In genomic region chrY:2860511-2860910, GRCh38 we compare ENCODE assay signal across 16 cellular contexts. TPM values are rescaled to one million over a fixed set of nuclear protein-coding genes. Genes with fewer than 3 reads are reported as not detected.
DNase-seq lines count a peak whose midpoint lies in the region; ATAC-seq and TF ChIP-seq lines count a peak whose summit lies in the region.
"Had no signal": no experiment of that assay in that cellular context is flagged by ENCODE, and none has a peak within 500 bp of the region (broad histone marks: within the 10 kb centered on the region; RNA-seq: fewer than 3 reads in every experiment).

No MANE protein-coding gene starts in this region.

- no peak for DNase-seq in activated CD4-positive, alpha-beta T cell treated with anti-CD3 and anti-CD28 coated beads for 36 hours
- no peak for DNase-seq in activated CD4-positive, alpha-beta T cell treated with anti-CD3 and anti-CD28 coated beads for 1 hour
- peak; percentile 20 for DNase-seq in M059J (ENCODE audit: low read depth)
- DNase-seq in choroid plexus epithelial cell (ENCODE audit: low read depth) = peak; percentile 74
- peak; percentile 48 for DNase-seq in renal cortical epithelial cell (ENCODE audit: low read depth)
- no peak for DNase-seq in NAMALWA (ENCODE audit: low spot score)
- DNase-seq in NCI-H2227 (lab: John Stamatoyannopoulos, UW; ENCODE audit: unreplicated experiment) = no peak
- DNase-seq in right atrium auricular region (ENCODE audit: low spot score) = no peak
- DNase-seq: amniotic stem cell; esophagus squamous epithelium; NCI-H1048; stimulated activated CD4-positive, alpha-beta T cell treated with anti-CD3 and anti-CD28 coated beads, Interleukin-1b, Interleukin-23, amount 100 ng/mL, for 48 hours; stimulated activated CD8-positive, alpha-beta memory T cell treated with anti-CD3 and anti-CD28 coated beads, Interleukin-4, amount 100 ng/mL, for 48 hours; trophoblast cell had no signal

- CTCF ChIA-PET in activated CD4-positive, alpha-beta T cell treated with anti-CD3 and anti-CD28 coated beads for 36 hours (lab: Charles Lee) = interaction anchor here (0.6 kb wide), 1 partner anchor 27 kb away, joined by 3 read pairs; no protein-coding TSS in a partner anchor

- ATAC-seq in activated CD4-positive, alpha-beta T cell treated with anti-CD3 and anti-CD28 coated beads for 36 hours = no peak

- no peak overlapping the region for H3K4me3 Mint-ChIP-seq in activated CD4-positive, alpha-beta T cell treated with anti-CD3 and anti-CD28 coated beads for 36 hours
- H3K4me3 Mint-ChIP-seq: nephron had no signal

- H3K27me3 Mint-ChIP-seq in activated CD4-positive, alpha-beta T cell treated with anti-CD3 and anti-CD28 coated beads for 36 hours = no peaks in the 10 kb centered on the region

- POLR2A ChIA-PET in activated CD4-positive, alpha-beta T cell treated with anti-CD3 and anti-CD28 coated beads for 36 hours (lab: Charles Lee) = no interaction called here

- no peak overlapping the region for H3K4me3 ChIP-seq in choroid plexus epithelial cell (ENCODE audit: low read depth, low read length)
- H3K4me3 ChIP-seq in right atrium auricular region = no peak overlapping the region
- H3K4me3 ChIP-seq: esophagus squamous epithelium had no signal

- no peaks in the 10 kb centered on the region for H3K36me3 ChIP-seq in right atrium auricular region

- H3K27me3 ChIP-seq in right atrium auricular region = no peaks in the 10 kb centered on the region
- H3K27me3 ChIP-seq: esophagus squamous epithelium had no signal

- no peaks in the 10 kb centered on the region for H3K9me3 Mint-ChIP-seq in activated CD4-positive, alpha-beta T cell treated with anti-CD3 and anti-CD28 coated beads for 36 hours (ENCODE audit: low read depth)
- H3K9me3 Mint-ChIP-seq: nephron had no signal

- TF ChIP-seq CTCF in choroid plexus epithelial cell (conservative IDR thresholded peaks at IDR 0.05; ENCODE audit: low read depth, low read length) (no peak), right atrium auricular region (IDR thresholded peaks at IDR 0.05) (no peak)

- H3K4me1 Mint-ChIP-seq in activated CD4-positive, alpha-beta T cell treated with anti-CD3 and anti-CD28 coated beads for 36 hours = peaks cover 55% of the 10 kb centered on the region
- H3K4me1 Mint-ChIP-seq: nephron had no signal

- H3K36me3 Mint-ChIP-seq in activated CD4-positive, alpha-beta T cell treated with anti-CD3 and anti-CD28 coated beads for 36 hours (ENCODE audit: low read depth) = peaks cover 72% of the 10 kb centered on the region

- H3K27ac ChIP-seq in right atrium auricular region = no peak overlapping the region
- H3K27ac ChIP-seq: esophagus squamous epithelium had no signal

- no peaks in the 10 kb centered on the region for H3K9me3 ChIP-seq in right atrium auricular region
- H3K9me3 ChIP-seq: esophagus squamous epithelium had no signal

- intact Hi-C loops in activated CD4-positive, alpha-beta T cell treated with anti-CD3 and anti-CD28 coated beads for 36 hours (cut with DNase I, micrococcal nuclease) = no loop called here

- no peaks in the 10 kb centered on the region for H3K4me1 ChIP-seq in right atrium auricular region

- peak overlapping the region; percentile 55 for H3K27ac Mint-ChIP-seq in activated CD4-positive, alpha-beta T cell treated with anti-CD3 and anti-CD28 coated beads for 36 hours
- H3K27ac Mint-ChIP-seq: nephron had no signal

RNA-seq across cellular contexts. Expression of gene RPS4Y1, which starts 19.1 kb away (rescaled TPM):
- 100 to 1,000 TPM; 286 to 350 TPM for total RNA-seq in activated CD4-positive, alpha-beta T cell treated with anti-CD3 and anti-CD28 coated beads for 36 hours
- 45.5 and 51.5 TPM in 2 replicates for total RNA-seq in M059J (2014; rRNA removed; shearing (Covaris generic))
- total RNA-seq in renal cortical epithelial cell (0.20 and 252 TPM in 2 replicates), right atrium auricular region (not detected)
- total RNA-seq: A673 had no signal

Comparison
In these comparisons a context has a peak if more than half of its experiments do, and no peak if none do; other contexts are left out.
1. DNase-seq: peak in M059J (single experiment), choroid plexus epithelial cell (single experiment) and renal cortical epithelial cell (single experiment); none in activated CD4-positive, alpha-beta T cell treated with anti-CD3 and anti-CD28 coated beads for 36 hours (single experiment), activated CD4-positive, alpha-beta T cell treated with anti-CD3 and anti-CD28 coated beads for 1 hour (single experiment), NAMALWA (single experiment), NCI-H2227 (single experiment) and right atrium auricular region (single experiment).